3 cellular contexts compared by ENCODE assay signal in genomic region chr16:62157544-62157943, GRCh38.
"Had no signal": no experiment of that assay in that cellular context is flagged by ENCODE, and none has a peak within 500 bp of the region (broad histone marks: within the 10 kb centered on the region; RNA-seq: fewer than 3 reads in every experiment).

No MANE protein-coding gene starts in this region.

- H3K4me3 ChIP-seq: GM12878 had no signal

- DNase-seq: GDM1, GF-D8 had no signal
